Comparison of ENCODE assay signal across 16 cellular contexts in genomic region chr2:180991820-180992219, GRCh38. TPM values are rescaled to one million over a fixed set of nuclear protein-coding genes. Genes with fewer than 3 reads are reported as not detected.
DNase-seq lines count a peak whose midpoint lies in the region; ATAC-seq and TF ChIP-seq lines count a peak whose summit lies in the region.
"Had no signal": no experiment of that assay in that cellular context is flagged by ENCODE, and none has a peak within 500 bp of the region (broad histone marks: within the 10 kb centered on the region; RNA-seq: fewer than 3 reads in every experiment).

No MANE protein-coding gene starts in this region.

- 95% methylated on average over 4 of the region's 4 CpGs for WGBS in mammary epithelial cell (ENCODE audit: low coverage, missing lambda C conversion rate)

- no peaks in the 10 kb centered on the region for H3K27me3 ChIP-seq in mammary epithelial cell (ENCODE audit: insufficient read depth, low read length)
- H3K27me3 ChIP-seq: foreskin keratinocyte, upper lobe of left lung had no signal

- no peak for TF ChIP-seq CTCF in mammary epithelial cell (conservative IDR thresholded peaks at IDR 0.05 in 1 of 2, IDR thresholded peaks at IDR 0.05 in 1 of 2; ENCODE audit: extremely low read depth in 1 of 2, insufficient read depth in 1 of 2, low read depth in 1 of 2, low read length in 2 of 2)

- H3K4me1 ChIP-seq in mammary epithelial cell (ENCODE audit: insufficient read depth, low read length), result no peaks in the 10 kb centered on the region
- H3K4me1 ChIP-seq: upper lobe of left lung had no signal

- no peak for DNase-seq in stimulated activated CD4-positive, alpha-beta T cell treated with anti-CD3 and anti-CD28 coated beads, Interleukin-2, amount 100 ng/mL, for 48 hours
- no peak for DNase-seq in stimulated activated CD4-positive, alpha-beta T cell treated with anti-CD3 and anti-CD28 coated beads, Interleukin-12 subunit alpha, Interleukin-12 subunit beta, amount 100 ng/mL, for 4 hours
- no peak for DNase-seq in T-helper 2 cell treated with Interferon-gamma antibody and Interleukin-4, amounts not matched to agents 5 μg/mL and 100 μg/mL, for 36 hours (ENCODE audit: low spot score)
- DNase-seq in mammary epithelial cell, result no peak
- DNase-seq: activated CD8-positive, alpha-beta memory T cell treated with anti-CD3 and anti-CD28 coated beads for 24 hours; activated naive CD8-positive, alpha-beta T cell treated with anti-CD3 and anti-CD28 coated beads, Interleukin-2, amount 10 ng/mL, durations not matched to agents 7 days and 5 days; foreskin keratinocyte; GOT3; kidney; naive thymus-derived CD4-positive, alpha-beta T cell; upper lobe of left lung had no signal

- H3K79me2 ChIP-seq in mammary epithelial cell (ENCODE audit: insufficient read depth, low read length), result peaks cover 97% of the 10 kb centered on the region

- peaks cover 11% of the 10 kb centered on the region for H3K4me1 Mint-ChIP-seq in T-helper 2 cell treated with Interferon-gamma antibody and Interleukin-4, amounts not matched to agents 5 μg/mL and 100 μg/mL, for 36 hours (ENCODE audit: low read depth)

- intact Hi-C loops in mammary epithelial cell (cut with micrococcal nuclease), result no loop called here

- H3K9ac ChIP-seq in mammary epithelial cell (ENCODE audit: insufficient read depth, low read length), result no peak overlapping the region

- dilution Hi-C loops in mammary epithelial cell (cut with HindIII; ENCODE audit: low sequenced_read_pairs), result no loop called here

- no peak overlapping the region for H3K27ac Mint-ChIP-seq in T-helper 2 cell treated with Interferon-gamma antibody and Interleukin-4, amounts not matched to agents 5 μg/mL and 100 μg/mL, for 36 hours
- H3K27ac Mint-ChIP-seq: activated naive CD8-positive, alpha-beta T cell treated with anti-CD3 and anti-CD28 coated beads, Interleukin-2, amount 10 ng/mL, durations not matched to agents 7 days and 5 days; naive thymus-derived CD4-positive, alpha-beta T cell; T-helper 1 cell treated with Interleukin-12 subunit alpha and Interleukin-12 subunit beta and Interleukin-4 antibody, amounts not matched to agents 30 μg/mL and 1 μg/mL, for 36 hours had no signal

- H3K4me3 Mint-ChIP-seq in T-helper 2 cell treated with Interferon-gamma antibody and Interleukin-4, amounts not matched to agents 5 μg/mL and 100 μg/mL, for 36 hours, result no peak overlapping the region
- H3K4me3 Mint-ChIP-seq: activated naive CD8-positive, alpha-beta T cell treated with anti-CD3 and anti-CD28 coated beads, Interleukin-2, amount 10 ng/mL, durations not matched to agents 7 days and 5 days; naive thymus-derived CD4-positive, alpha-beta T cell; T-helper 1 cell treated with Interleukin-12 subunit alpha and Interleukin-12 subunit beta and Interleukin-4 antibody, amounts not matched to agents 30 μg/mL and 1 μg/mL, for 36 hours had no signal

- in situ Hi-C loops in mammary epithelial cell (cut with MboI; ENCODE audit: low sequenced_read_pairs in 2 of 2), result no loop called here

- H3K27me3 Mint-ChIP-seq in T-helper 2 cell treated with Interferon-gamma antibody and Interleukin-4, amounts not matched to agents 5 μg/mL and 100 μg/mL, for 36 hours (ENCODE audit: low read depth), result no peaks in the 10 kb centered on the region
- H3K27me3 Mint-ChIP-seq: activated naive CD8-positive, alpha-beta T cell treated with anti-CD3 and anti-CD28 coated beads, Interleukin-2, amount 10 ng/mL, durations not matched to agents 7 days and 5 days; naive thymus-derived CD4-positive, alpha-beta T cell had no signal

- no peak overlapping the region for H3K4me3 ChIP-seq in mammary epithelial cell (replicated peaks in 1 of 3; ENCODE audit: insufficient read depth in 1 of 3, low read depth in 2 of 3, low read length in 3 of 3)
- H3K4me3 ChIP-seq: upper lobe of left lung had no signal

- H3K9me3 Mint-ChIP-seq in T-helper 2 cell treated with Interferon-gamma antibody and Interleukin-4, amounts not matched to agents 5 μg/mL and 100 μg/mL, for 36 hours, result no peaks in the 10 kb centered on the region
- H3K9me3 Mint-ChIP-seq: activated naive CD8-positive, alpha-beta T cell treated with anti-CD3 and anti-CD28 coated beads, Interleukin-2, amount 10 ng/mL, durations not matched to agents 7 days and 5 days; naive thymus-derived CD4-positive, alpha-beta T cell; T-helper 1 cell treated with Interleukin-12 subunit alpha and Interleukin-12 subunit beta and Interleukin-4 antibody, amounts not matched to agents 30 μg/mL and 1 μg/mL, for 36 hours had no signal

- H3K27ac ChIP-seq in mammary epithelial cell (ENCODE audit: insufficient read depth, low read depth, low read length), result no peak overlapping the region
- H3K27ac ChIP-seq: foreskin keratinocyte, upper lobe of left lung had no signal

- no peak overlapping the region for H2AFZ ChIP-seq in mammary epithelial cell (ENCODE audit: low read depth, low read length)

- no peaks in the 10 kb centered on the region for H4K20me1 ChIP-seq in mammary epithelial cell (ENCODE audit: insufficient read depth, low read length)

- H3K36me3 Mint-ChIP-seq in T-helper 2 cell treated with Interferon-gamma antibody and Interleukin-4, amounts not matched to agents 5 μg/mL and 100 μg/mL, for 36 hours (ENCODE audit: low read depth), result peaks cover 15% of the 10 kb centered on the region

- ATAC-seq in GM18519 (IDR thresholded peaks at IDR 0.05; ENCODE audit: low FRiP score, unreplicated experiment), result peak; percentile 69
- peak; percentile 84 for ATAC-seq in GM21367 (IDR thresholded peaks at IDR 0.05; ENCODE audit: unreplicated experiment)
- ATAC-seq in HG02885 (IDR thresholded peaks at IDR 0.05; ENCODE audit: poor library complexity, unreplicated experiment), result peak; percentile 88
- ATAC-seq in HG03565 (IDR thresholded peaks at IDR 0.05; ENCODE audit: unreplicated experiment), result peak; percentile 80
- ATAC-seq: foreskin keratinocyte; naive thymus-derived CD4-positive, alpha-beta T cell had no signal

- no TSS peak for BruUV-seq in mammary epithelial cell (replicated peaks; lab: Mats Ljungman, UMichigan)

- H3K9me3 ChIP-seq in mammary epithelial cell (replicated peaks; ENCODE audit: insufficient read depth, low read length), result no peaks in the 10 kb centered on the region
- H3K9me3 ChIP-seq: upper lobe of left lung had no signal

- H3K4me2 ChIP-seq in mammary epithelial cell (ENCODE audit: insufficient read depth, low read depth, low read length), result no peak overlapping the region

- CTCF ChIA-PET in mammary epithelial cell (lab: Charles Lee; ENCODE audit: low non-redundant PET), result no interaction called here

- peaks cover 10% of the 10 kb centered on the region for H3K36me3 ChIP-seq in mammary epithelial cell (ENCODE audit: insufficient read depth, low read length)
- H3K36me3 ChIP-seq: upper lobe of left lung had no signal

RNA-seq across cellular contexts. Expression of gene UBE2E3, which starts 11.4 kb away (rescaled TPM):
- total RNA-seq in mammary epithelial cell, result 10 to 100 TPM; 65.0 to 86.3 TPM
- 97.5 TPM for polyA plus RNA-seq in mammary epithelial cell
- 60.2 TPM for polyA minus RNA-seq in mammary epithelial cell
